Comparison of ENCODE assay signal across 21 cellular contexts in the genomic region with DNA sequence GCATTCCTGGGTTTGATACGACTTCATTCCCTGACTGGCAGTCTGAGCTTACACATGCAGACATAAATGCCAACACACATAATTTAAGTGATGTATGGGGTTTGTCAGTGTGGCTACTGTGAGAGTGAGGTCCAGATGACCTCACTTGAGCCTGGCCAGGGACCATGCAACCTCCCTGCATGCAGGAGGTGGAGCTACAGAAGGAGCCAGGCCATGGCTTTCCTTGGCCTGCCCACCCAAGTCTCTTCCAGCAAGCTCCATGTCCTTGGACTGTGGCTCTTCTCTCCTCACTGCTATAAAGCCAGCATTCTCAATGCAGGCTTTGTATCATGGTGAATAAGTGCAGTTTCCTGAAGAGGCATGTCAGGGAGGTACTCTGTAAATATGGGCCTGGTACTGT.
DNase-seq lines count a peak whose midpoint lies in the region; ATAC-seq, FAIRE-seq and TF ChIP-seq lines count a peak whose summit lies in the region.
"Had no signal": no experiment of that assay in that cellular context is flagged by ENCODE, and none has a peak within 500 bp of the region (broad histone marks: within the 10 kb centered on the region; RNA-seq: fewer than 3 reads in every experiment).

No MANE protein-coding gene starts in this region.

- no peak for FAIRE-seq in HTR-8/SVneo (lab: Jason Lieb, UNC)
- FAIRE-seq: GM12892, GM18507 had no signal

- H3K27me3 ChIP-seq in trophoblast cell (ENCODE audit: insufficient read depth, low read length) = no peaks in the 10 kb centered on the region

- ATAC-seq in WTC11 = peak; percentile 30; the same call in 1 of the 2 replicates
- ATAC-seq: GM23338, HCT116 had no signal

- H2BK5ac ChIP-seq in trophoblast cell (ENCODE audit: low read depth, low read length, poor library complexity) = no peak overlapping the region

- no peak overlapping the region for H4K12ac ChIP-seq in trophoblast cell (ENCODE audit: low read depth, low read length)

- H3K18ac ChIP-seq in trophoblast cell (ENCODE audit: low read length) = no peak overlapping the region

- H3K27ac Mint-ChIP-seq in WTC11 (no peak overlapping the region), mesothelial cell of epicardium (peak overlapping the region; percentile 34)
- H3K27ac Mint-ChIP-seq: B cell, GM23338 had no signal

- H4K91ac ChIP-seq in trophoblast cell (ENCODE audit: low read depth, low read length) = no peak overlapping the region

- no peak overlapping the region for H3K4me3 Mint-ChIP-seq in WTC11
- no peak overlapping the region for H3K4me3 Mint-ChIP-seq in mesothelial cell of epicardium
- H3K4me3 Mint-ChIP-seq: B cell, GM23338 had no signal

- H2AFZ ChIP-seq in trophoblast cell (ENCODE audit: insufficient read depth, low read length, poor library complexity) = no peak overlapping the region
- H2AFZ ChIP-seq: GM23338 had no signal

- no peak overlapping the region for H3K4me3 ChIP-seq in trophoblast cell (ENCODE audit: low read depth, low read length)
- H3K4me3 ChIP-seq: GM23338 had no signal

- whole genome bisulfite sequencing in trophoblast cell (ENCODE audit: extremely low coverage, insufficient coverage, insufficient read length) = no CpG with 5 or more reads among the region's 1 CpG

- H3K4me1 Mint-ChIP-seq in WTC11 (peaks cover 5% of the 10 kb centered on the region), mesothelial cell of epicardium (peaks cover 32% of the 10 kb centered on the region)
- H3K4me1 Mint-ChIP-seq: GM23338 had no signal

- H3K27me3 Mint-ChIP-seq in WTC11 (ENCODE audit: low read depth) (no peaks in the 10 kb centered on the region), mesothelial cell of epicardium (ENCODE audit: low read depth) (no peaks in the 10 kb centered on the region)
- H3K27me3 Mint-ChIP-seq: B cell had no signal

- H3K9me3 Mint-ChIP-seq in WTC11 (no peaks in the 10 kb centered on the region), mesothelial cell of epicardium (no peaks in the 10 kb centered on the region)
- H3K9me3 Mint-ChIP-seq: GM23338 had no signal

- H3K14ac ChIP-seq in trophoblast cell (ENCODE audit: low read length) = no peak overlapping the region

- no peak overlapping the region for H2BK120ac ChIP-seq in trophoblast cell (ENCODE audit: insufficient read depth, low read length, poor library complexity)

- H3K36me3 Mint-ChIP-seq in WTC11 (no peaks in the 10 kb centered on the region), mesothelial cell of epicardium (peaks cover 16% of the 10 kb centered on the region)

- no peak overlapping the region for H2AK5ac ChIP-seq in trophoblast cell (ENCODE audit: low read length)

- POLR2A ChIA-PET in WTC11 (lab: Charles Lee) = no interaction called here

- no peak overlapping the region for H3K27ac ChIP-seq in trophoblast cell (ENCODE audit: low read depth, low read length)

- no peaks in the 10 kb centered on the region for H3K9me3 ChIP-seq in trophoblast cell (ENCODE audit: insufficient read depth, low read depth, low read length)

- H4K8ac ChIP-seq in trophoblast cell (ENCODE audit: low read depth, low read length) = no peak overlapping the region

- no peaks in the 10 kb centered on the region for H3K4me1 ChIP-seq in trophoblast cell (ENCODE audit: control insufficient read depth in 1 of 2, insufficient read depth in 2 of 2, low read length in 2 of 2)

- TF ChIP-seq CTCF in WTC11 (IDR thresholded peaks at IDR 0.05) = no peak
- no peak for TF ChIP-seq CTCF in mesothelial cell of epicardium (IDR thresholded peaks at IDR 0.05; ENCODE audit: unreplicated experiment)

- no peak overlapping the region for H2BK12ac ChIP-seq in trophoblast cell (ENCODE audit: low read length)

- H3K4me2 ChIP-seq in trophoblast cell (ENCODE audit: low read length) = no peak overlapping the region
- H3K4me2 ChIP-seq: GM23338 had no signal

- no peak overlapping the region for H3K23ac ChIP-seq in trophoblast cell (ENCODE audit: low read length)

- no peak overlapping the region for H3K9ac ChIP-seq in trophoblast cell (ENCODE audit: low read length)

- H3K4ac ChIP-seq in trophoblast cell (ENCODE audit: low read depth, low read length) = no peak overlapping the region

- H3K79me2 ChIP-seq in trophoblast cell (ENCODE audit: control insufficient read depth, insufficient read depth, low read length, poor library complexity) = no peaks in the 10 kb centered on the region

- CTCF ChIA-PET in WTC11 (lab: Charles Lee) = no interaction called here

- no peaks in the 10 kb centered on the region for H3K36me3 ChIP-seq in trophoblast cell (ENCODE audit: control insufficient read depth in 1 of 2, insufficient read depth in 2 of 2, low read length in 2 of 2)

- DNase-seq in DMS53 (lab: John Stamatoyannopoulos, UW) = peak; percentile 3
- DNase-seq in DMS53 treated with DMSO at 0.1 percent for 48 hours (lab: John Stamatoyannopoulos, UW; ENCODE audit: unreplicated experiment) = no peak
- DNase-seq in WTC11 (ENCODE audit: low spot score) = no peak
- peak; percentile 6 for DNase-seq in foreskin melanocyte
- no peak for DNase-seq in mesothelial cell of epicardium (ENCODE audit: low spot score in 2 of 2, unreplicated experiment in 2 of 2)
- DNase-seq in inferior parietal cortex (ENCODE audit: extremely low spot score) = no peak
- no peak for DNase-seq in trophoblast cell
- DNase-seq in HTR-8/SVneo (ENCODE audit: insufficient read length, low spot score) = no peak
- DNase-seq: 8988T, KBM-7, NCI-H1105, NCI-H2081 treated with DMSO at 0.1 percent for 48 hours, NCI-H2227 treated with DMSO at 0.1 percent for 48 hours, NCI-H510A treated with DMSO at 0.1 percent for 48 hours, NCI-H774, SHP77 treated with DMSO at 0.1 percent for 48 hours had no signal

- no peaks in the 10 kb centered on the region for H3K79me1 ChIP-seq in trophoblast cell (ENCODE audit: low read length)

TF ChIP-seq in WTC11, 78 proteins besides CTCF, POLR2A, EP300 and RAD21 (continues in another document):
- TF ChIP-seq CBFB (CRISPR knock-in tag; IDR thresholded peaks at IDR 0.05; ENCODE audit: low read depth) (no peak), FOXJ3 (CRISPR knock-in tag; IDR thresholded peaks at IDR 0.05; ENCODE audit: borderline replicate concordance) (no peak), MYBL2 (CRISPR knock-in tag; IDR thresholded peaks at IDR 0.05) (no peak), NFATC4 (CRISPR knock-in tag; IDR thresholded peaks at IDR 0.05) (no peak), SOX15 (CRISPR knock-in tag; IDR thresholded peaks at IDR 0.05) (no peak), FOXP4 (CRISPR knock-in tag; IDR thresholded peaks at IDR 0.05) (no peak)
- TF ChIP-seq, protein P1, sequence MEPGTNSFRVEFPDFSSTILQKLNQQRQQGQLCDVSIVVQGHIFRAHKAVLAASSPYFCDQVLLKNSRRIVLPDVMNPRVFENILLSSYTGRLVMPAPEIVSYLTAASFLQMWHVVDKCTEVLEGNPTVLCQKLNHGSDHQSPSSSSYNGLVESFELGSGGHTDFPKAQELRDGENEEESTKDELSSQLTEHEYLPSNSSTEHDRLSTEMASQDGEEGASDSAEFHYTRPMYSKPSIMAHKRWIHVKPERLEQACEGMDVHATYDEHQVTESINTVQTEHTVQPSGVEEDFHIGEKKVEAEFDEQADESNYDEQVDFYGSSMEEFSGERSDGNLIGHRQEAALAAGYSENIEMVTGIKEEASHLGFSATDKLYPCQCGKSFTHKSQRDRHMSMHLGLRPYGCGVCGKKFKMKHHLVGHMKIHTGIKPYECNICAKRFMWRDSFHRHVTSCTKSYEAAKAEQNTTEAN (CRISPR knock-in tag; IDR thresholded peaks at IDR 0.05) = no peak
- TF ChIP-seq, protein P2, sequence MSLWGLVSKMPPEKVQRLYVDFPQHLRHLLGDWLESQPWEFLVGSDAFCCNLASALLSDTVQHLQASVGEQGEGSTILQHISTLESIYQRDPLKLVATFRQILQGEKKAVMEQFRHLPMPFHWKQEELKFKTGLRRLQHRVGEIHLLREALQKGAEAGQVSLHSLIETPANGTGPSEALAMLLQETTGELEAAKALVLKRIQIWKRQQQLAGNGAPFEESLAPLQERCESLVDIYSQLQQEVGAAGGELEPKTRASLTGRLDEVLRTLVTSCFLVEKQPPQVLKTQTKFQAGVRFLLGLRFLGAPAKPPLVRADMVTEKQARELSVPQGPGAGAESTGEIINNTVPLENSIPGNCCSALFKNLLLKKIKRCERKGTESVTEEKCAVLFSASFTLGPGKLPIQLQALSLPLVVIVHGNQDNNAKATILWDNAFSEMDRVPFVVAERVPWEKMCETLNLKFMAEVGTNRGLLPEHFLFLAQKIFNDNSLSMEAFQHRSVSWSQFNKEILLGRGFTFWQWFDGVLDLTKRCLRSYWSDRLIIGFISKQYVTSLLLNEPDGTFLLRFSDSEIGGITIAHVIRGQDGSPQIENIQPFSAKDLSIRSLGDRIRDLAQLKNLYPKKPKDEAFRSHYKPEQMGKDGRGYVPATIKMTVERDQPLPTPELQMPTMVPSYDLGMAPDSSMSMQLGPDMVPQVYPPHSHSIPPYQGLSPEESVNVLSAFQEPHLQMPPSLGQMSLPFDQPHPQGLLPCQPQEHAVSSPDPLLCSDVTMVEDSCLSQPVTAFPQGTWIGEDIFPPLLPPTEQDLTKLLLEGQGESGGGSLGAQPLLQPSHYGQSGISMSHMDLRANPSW (CRISPR knock-in tag; conservative IDR thresholded peaks at IDR 0.05; ENCODE audit: low read depth) = no peak

Comparison
In these comparisons a context has a peak if more than half of its experiments do, and no peak if none do; other contexts are left out.
1. DNase-seq: peak in DMS53 (single experiment) and foreskin melanocyte (single experiment); none in DMS53 treated with DMSO at 0.1 percent for 48 hours (single experiment), WTC11 (single experiment), mesothelial cell of epicardium (0 of 2), inferior parietal cortex (single experiment), trophoblast cell (0 of 2) and HTR-8/SVneo (single experiment).